Comparison of ENCODE assay signal across 20 cellular contexts in genomic region chr2:186429095-186429494, GRCh38. TPM values are rescaled to one million over a fixed set of nuclear protein-coding genes. Genes with fewer than 3 reads are reported as not detected.
DNase-seq lines count a peak whose midpoint lies in the region; ATAC-seq, FAIRE-seq and TF ChIP-seq lines count a peak whose summit lies in the region.
"Had no signal": no experiment of that assay in that cellular context is flagged by ENCODE, and none has a peak within 500 bp of the region (broad histone marks: within the 10 kb centered on the region; RNA-seq: fewer than 3 reads in every experiment).

No MANE protein-coding gene starts in this region.

- no peaks in the 10 kb centered on the region for H3K9me3 ChIP-seq in IMR-90 (ENCODE audit: control insufficient read depth, insufficient read depth, low read length)

- H3K18ac ChIP-seq in IMR-90 (ENCODE audit: low read depth, low read length), result no peak overlapping the region

- no peak overlapping the region for H3K14ac ChIP-seq in IMR-90 (replicated peaks; ENCODE audit: low read depth, low read length)

- no peak overlapping the region for H4K8ac ChIP-seq in IMR-90 (ENCODE audit: low read depth in 2 of 2, low read length in 2 of 2)

- no peak overlapping the region for H4K91ac ChIP-seq in IMR-90 (ENCODE audit: insufficient read depth, low read depth, low read length)

- no peaks in the 10 kb centered on the region for H4K20me1 ChIP-seq in IMR-90 (ENCODE audit: insufficient read depth, low read length)

- no peak overlapping the region for H2BK5ac ChIP-seq in IMR-90 (ENCODE audit: low read depth, low read length, poor library complexity, severe bottlenecking)

- POLR2A ChIA-PET in IMR-90 (lab: Charles Lee; ENCODE audit: unreplicated experiment), result no interaction called here

- no peak for FAIRE-seq in bronchial epithelial cell (lab: Jason Lieb, UNC)
- FAIRE-seq in GM12892 (lab: Jason Lieb, UNC), result no peak
- FAIRE-seq: H1 had no signal

- in situ Hi-C loops in IMR-90 (cut with MboI; ENCODE audit: low sequenced_read_pairs), result no loop called here

- dilution Hi-C loops in IMR-90 (cut with HindIII; ENCODE audit: low sequenced_read_pairs, unreplicated experiment), result no loop called here

- TF ChIP-seq POLR2A in IMR-90 (IDR thresholded peaks at IDR 0.05; ENCODE audit: low read depth, low read length) (no peak), GM12892 (IDR thresholded peaks at IDR 0.05; ENCODE audit: low read depth, low read length) (no peak)

- H3K27ac ChIP-seq in IMR-90 (ENCODE audit: insufficient read depth, low read length), result no peak overlapping the region
- H3K27ac ChIP-seq: KMS-11 had no signal

- BruUV-seq in IMR-90 (replicated peaks; lab: Mats Ljungman, UMichigan), result no TSS peak

- no peak overlapping the region for H2AK5ac ChIP-seq in IMR-90 (ENCODE audit: low read depth, low read length)

- H3K79me1 ChIP-seq in IMR-90 (ENCODE audit: low read depth in 1 of 2, low read length in 2 of 2), result no peaks in the 10 kb centered on the region

- H3K4me3 ChIP-seq in AG10803 (ENCODE audit: low read length) (no peak overlapping the region), IMR-90 (ENCODE audit: insufficient read depth, low read depth, low read length) (no peak overlapping the region), bronchial epithelial cell (ENCODE audit: low read depth, low read length) (no peak overlapping the region)

- H2AK9ac ChIP-seq in IMR-90 (replicated peaks; ENCODE audit: low read depth, low read length, poor library complexity), result no peak overlapping the region

- ATAC-seq in IMR-90 (ENCODE audit: low read depth) (no peak), HG03135 (IDR thresholded peaks at IDR 0.05; ENCODE audit: unreplicated experiment) (no peak)

- TF ChIP-seq RAD21 in IMR-90 (IDR thresholded peaks at IDR 0.05; ENCODE audit: low read length), result no peak

- no peak overlapping the region for H2BK20ac ChIP-seq in IMR-90 (ENCODE audit: low read depth, low read length)

- no peak overlapping the region for H2AFZ ChIP-seq in IMR-90 (replicated peaks; ENCODE audit: low read length, poor library complexity)

- H3K4ac ChIP-seq in IMR-90 (ENCODE audit: low read depth, low read length), result no peak overlapping the region

- no peak for TF ChIP-seq CTCF in AG10803 (conservative IDR thresholded peaks at IDR 0.05; ENCODE audit: low read length)
- TF ChIP-seq CTCF in IMR-90 (conservative IDR thresholded peaks at IDR 0.05; ENCODE audit: low read depth, low read length), result no peak
- no peak for TF ChIP-seq CTCF in bronchial epithelial cell (IDR thresholded peaks at IDR 0.05; ENCODE audit: insufficient read depth, low read length, severe bottlenecking)

- CTCF ChIA-PET in IMR-90 (lab: Yijun Ruan, JAX), result no interaction called here

- H3K27me3 ChIP-seq in IMR-90 (ENCODE audit: control insufficient read depth, insufficient read depth, low read length) (no peaks in the 10 kb centered on the region), bronchial epithelial cell (ENCODE audit: control insufficient read depth, insufficient read depth, low read length) (no peaks in the 10 kb centered on the region)

- DNase-seq in AG10803 (ENCODE audit: low read depth) (peak; percentile 12), IMR-90 (peak; percentile 3), bronchial epithelial cell (ENCODE audit: low read depth) (peak; percentile 50), kidney glomerular epithelial cell (lab: John Stamatoyannopoulos, UW) (peak; percentile 8), GM12892 (ENCODE audit: insufficient read length) (no peak), germinal center (ENCODE audit: low spot score) (no peak), putamen (ENCODE audit: low spot score) (no peak)
- DNase-seq: Calu3; CD4-positive, alpha-beta T cell; DMS79; HFFc6; MV-4-11; NCI-H1417 treated with DMSO at 0.1 percent for 48 hours; NCI-H2081; NCI-H524; NK-92 treated with Interleukin-12 subunit alpha and Interleukin-12 subunit beta, amount 100 ng/mL, for 24 hours; OCI-M1 had no signal

- H3K23ac ChIP-seq in IMR-90 (ENCODE audit: low read depth, low read length), result no peak overlapping the region

- H3K36me3 ChIP-seq in IMR-90 (ENCODE audit: control insufficient read depth, insufficient read depth, low read length) (no peaks in the 10 kb centered on the region), bronchial epithelial cell (ENCODE audit: control insufficient read depth, insufficient read depth, low read length) (no peaks in the 10 kb centered on the region)

- H3K9ac ChIP-seq in IMR-90 (ENCODE audit: low read depth, low read length), result no peak overlapping the region
- H3K9ac ChIP-seq: KMS-11 had no signal

- H2BK120ac ChIP-seq in IMR-90 (ENCODE audit: low read depth, low read length), result no peak overlapping the region

- no peak overlapping the region for H4K5ac ChIP-seq in IMR-90 (ENCODE audit: low read depth, low read length)

- H3K4me2 ChIP-seq in IMR-90 (ENCODE audit: low read depth, low read length), result no peak overlapping the region
- H3K4me2 ChIP-seq: KMS-11 had no signal

- no peak overlapping the region for H2BK15ac ChIP-seq in IMR-90 (ENCODE audit: low read depth, low read length)

- intact Hi-C loops in IMR-90 (cut with micrococcal nuclease), result no loop called here

- H3K56ac ChIP-seq in IMR-90 (ENCODE audit: extremely low read depth, insufficient read depth, low read length), result no peak overlapping the region

- H3K4me1 ChIP-seq in IMR-90 (ENCODE audit: control insufficient read depth, insufficient read depth, low read length), result no peaks in the 10 kb centered on the region

- H3K9me1 ChIP-seq in IMR-90 (ENCODE audit: insufficient read depth, low read length), result no peaks in the 10 kb centered on the region

TF ChIP-seq in IMR-90, 13 proteins besides CTCF, POLR2A, EP300 and RAD21:
- TF ChIP-seq MAZ (IDR thresholded peaks at IDR 0.05; ENCODE audit: borderline replicate concordance, low read depth, low read length) (no peak), MAFK (IDR thresholded peaks at IDR 0.05; ENCODE audit: low read depth, low read length) (no peak), RCOR1 (IDR thresholded peaks at IDR 0.05; ENCODE audit: insufficient replicate concordance, low read length) (no peak), RFX5 (IDR thresholded peaks at IDR 0.05; ENCODE audit: low read depth, low read length) (no peak), NFE2L2 (IDR thresholded peaks at IDR 0.05; ENCODE audit: low read depth, low read length) (no peak), SMC3 (IDR thresholded peaks at IDR 0.05; ENCODE audit: low read depth, low read length) (no peak), ELK1 (IDR thresholded peaks at IDR 0.05; ENCODE audit: borderline replicate concordance, low read depth, low read length) (no peak), CHD1 (IDR thresholded peaks at IDR 0.05; ENCODE audit: low read depth, low read length) (no peak), CEBPB (IDR thresholded peaks at IDR 0.05; ENCODE audit: low read depth, low read length) (no peak), MXI1 (IDR thresholded peaks at IDR 0.05; ENCODE audit: borderline replicate concordance, low read depth, low read length) (no peak), FOS (IDR thresholded peaks at IDR 0.05; ENCODE audit: low read depth, low read length) (no peak), USF2 (IDR thresholded peaks at IDR 0.05; ENCODE audit: low read depth, low read length) (no peak), BHLHE40 (IDR thresholded peaks at IDR 0.05; ENCODE audit: low read depth, low read length) (no peak)

RNA-seq across cellular contexts. Expression of gene ZC3H15, which starts 57.0 kb away (rescaled TPM):
- total RNA-seq in IMR-90 (2012; rRNA removed) (22.9 and 65.0 TPM in 2 replicates), bronchial epithelial cell (120 and 128 TPM in 2 replicates)
- polyA plus RNA-seq in IMR-90 (2012; rRNA removed), result 40.2 and 47.4 TPM in 2 replicates
- 3.8 and 13.1 TPM in 2 replicates for polyA plus RNA-seq in IMR-90 (2012; cell fraction: cytosol; rRNA removed)
- polyA plus RNA-seq in IMR-90 (2012; cell fraction: nucleus; rRNA removed; ENCODE audit: low replicate concordance), result 4.2 and 41.0 TPM in 2 replicates
- polyA plus RNA-seq in GM12892 (2012; ENCODE audit: missing spikeins), result 75.6 TPM

Comparison
In these comparisons a context has a peak if more than half of its experiments do, and no peak if none do; other contexts are left out.
1. DNase-seq: peak in AG10803 (single experiment), IMR-90 (single experiment), bronchial epithelial cell (single experiment) and kidney glomerular epithelial cell (single experiment); none in GM12892 (single experiment), germinal center (single experiment) and putamen (single experiment).